1 cellular context compared by ENCODE assay signal in the genomic region with DNA sequence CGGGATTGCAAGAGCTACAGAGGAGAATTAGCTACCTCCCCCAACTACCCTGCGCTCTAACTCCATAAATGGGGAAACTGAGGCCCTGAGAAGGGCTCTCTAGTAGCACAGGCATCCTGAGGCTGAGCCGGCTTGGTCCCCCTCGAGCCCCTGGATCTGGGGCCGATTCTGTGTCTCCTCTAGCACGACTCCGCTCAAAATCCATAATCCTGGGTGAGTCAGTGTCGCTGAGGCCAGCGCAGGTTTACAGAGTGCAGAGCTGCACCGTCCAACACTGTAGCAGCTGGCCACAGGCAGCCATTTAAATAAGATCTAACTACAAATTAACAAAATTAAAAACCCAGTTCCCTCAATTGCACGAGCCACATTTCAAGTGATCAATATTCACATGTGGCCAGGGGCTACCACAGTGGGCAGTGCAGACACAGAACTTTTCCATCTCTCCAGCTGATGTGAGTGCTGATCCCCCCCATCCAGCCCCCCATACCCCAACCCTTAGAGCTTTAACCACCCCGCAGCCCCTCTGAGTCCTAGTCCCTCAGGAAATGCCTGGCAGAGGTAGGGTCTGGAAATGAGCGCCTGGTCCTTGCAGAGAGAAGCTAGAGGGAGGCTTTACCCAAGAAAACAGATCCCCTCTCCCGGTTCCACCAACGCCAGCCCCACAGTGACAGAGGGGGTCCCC.
TF ChIP-seq lines count a peak whose summit lies in the region.

No MANE protein-coding gene starts in this region.

TF ChIP-seq in GM23338, 12 proteins besides CTCF, POLR2A, EP300 and RAD21 (continued from another document):
- TF ChIP-seq, protein P1, sequence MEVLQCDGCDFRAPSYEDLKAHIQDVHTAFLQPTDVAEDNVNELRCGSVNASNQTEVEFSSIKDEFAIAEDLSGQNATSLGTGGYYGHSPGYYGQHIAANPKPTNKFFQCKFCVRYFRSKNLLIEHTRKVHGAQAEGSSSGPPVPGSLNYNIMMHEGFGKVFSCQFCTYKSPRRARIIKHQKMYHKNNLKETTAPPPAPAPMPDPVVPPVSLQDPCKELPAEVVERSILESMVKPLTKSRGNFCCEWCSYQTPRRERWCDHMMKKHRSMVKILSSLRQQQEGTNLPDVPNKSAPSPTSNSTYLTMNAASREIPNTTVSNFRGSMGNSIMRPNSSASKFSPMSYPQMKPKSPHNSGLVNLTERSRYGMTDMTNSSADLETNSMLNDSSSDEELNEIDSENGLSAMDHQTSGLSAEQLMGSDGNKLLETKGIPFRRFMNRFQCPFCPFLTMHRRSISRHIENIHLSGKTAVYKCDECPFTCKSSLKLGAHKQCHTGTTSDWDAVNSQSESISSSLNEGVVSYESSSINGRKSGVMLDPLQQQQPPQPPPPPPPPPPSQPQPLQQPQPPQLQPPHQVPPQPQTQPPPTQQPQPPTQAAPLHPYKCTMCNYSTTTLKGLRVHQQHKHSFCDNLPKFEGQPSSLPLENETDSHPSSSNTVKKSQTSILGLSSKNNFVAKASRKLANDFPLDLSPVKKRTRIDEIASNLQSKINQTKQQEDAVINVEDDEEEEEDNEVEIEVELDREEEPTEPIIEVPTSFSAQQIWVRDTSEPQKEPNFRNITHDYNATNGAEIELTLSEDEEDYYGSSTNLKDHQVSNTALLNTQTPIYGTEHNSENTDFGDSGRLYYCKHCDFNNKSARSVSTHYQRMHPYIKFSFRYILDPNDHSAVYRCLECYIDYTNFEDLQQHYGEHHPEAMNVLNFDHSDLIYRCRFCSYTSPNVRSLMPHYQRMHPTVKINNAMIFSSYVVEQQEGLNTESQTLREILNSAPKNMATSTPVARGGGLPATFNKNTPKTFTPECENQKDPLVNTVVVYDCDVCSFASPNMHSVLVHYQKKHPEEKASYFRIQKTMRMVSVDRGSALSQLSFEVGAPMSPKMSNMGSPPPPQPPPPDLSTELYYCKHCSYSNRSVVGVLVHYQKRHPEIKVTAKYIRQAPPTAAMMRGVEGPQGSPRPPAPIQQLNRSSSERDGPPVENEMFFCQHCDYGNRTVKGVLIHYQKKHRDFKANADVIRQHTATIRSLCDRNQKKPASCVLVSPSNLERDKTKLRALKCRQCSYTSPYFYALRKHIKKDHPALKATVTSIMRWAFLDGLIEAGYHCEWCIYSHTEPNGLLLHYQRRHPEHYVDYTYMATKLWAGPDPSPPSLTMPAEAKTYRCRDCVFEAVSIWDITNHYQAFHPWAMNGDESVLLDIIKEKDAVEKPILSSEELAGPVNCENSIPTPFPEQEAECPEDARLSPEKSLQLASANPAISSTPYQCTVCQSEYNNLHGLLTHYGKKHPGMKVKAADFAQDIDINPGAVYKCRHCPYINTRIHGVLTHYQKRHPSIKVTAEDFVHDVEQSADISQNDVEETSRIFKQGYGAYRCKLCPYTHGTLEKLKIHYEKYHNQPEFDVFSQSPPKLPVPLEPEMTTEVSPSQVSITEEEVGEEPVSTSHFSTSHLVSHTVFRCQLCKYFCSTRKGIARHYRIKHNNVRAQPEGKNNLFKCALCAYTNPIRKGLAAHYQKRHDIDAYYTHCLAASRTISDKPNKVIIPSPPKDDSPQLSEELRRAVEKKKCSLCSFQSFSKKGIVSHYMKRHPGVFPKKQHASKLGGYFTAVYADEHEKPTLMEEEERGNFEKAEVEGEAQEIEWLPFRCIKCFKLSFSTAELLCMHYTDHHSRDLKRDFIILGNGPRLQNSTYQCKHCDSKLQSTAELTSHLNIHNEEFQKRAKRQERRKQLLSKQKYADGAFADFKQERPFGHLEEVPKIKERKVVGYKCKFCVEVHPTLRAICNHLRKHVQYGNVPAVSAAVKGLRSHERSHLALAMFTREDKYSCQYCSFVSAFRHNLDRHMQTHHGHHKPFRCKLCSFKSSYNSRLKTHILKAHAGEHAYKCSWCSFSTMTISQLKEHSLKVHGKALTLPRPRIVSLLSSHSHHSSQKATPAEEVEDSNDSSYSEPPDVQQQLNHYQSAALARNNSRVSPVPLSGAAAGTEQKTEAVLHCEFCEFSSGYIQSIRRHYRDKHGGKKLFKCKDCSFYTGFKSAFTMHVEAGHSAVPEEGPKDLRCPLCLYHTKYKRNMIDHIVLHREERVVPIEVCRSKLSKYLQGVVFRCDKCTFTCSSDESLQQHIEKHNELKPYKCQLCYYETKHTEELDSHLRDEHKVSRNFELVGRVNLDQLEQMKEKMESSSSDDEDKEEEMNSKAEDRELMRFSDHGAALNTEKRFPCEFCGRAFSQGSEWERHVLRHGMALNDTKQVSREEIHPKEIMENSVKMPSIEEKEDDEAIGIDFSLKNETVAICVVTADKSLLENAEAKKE (CRISPR knock-in tag; IDR thresholded peaks at IDR 0.05) = no peak
- TF ChIP-seq ZNF331 (CRISPR knock-in tag; IDR thresholded peaks at IDR 0.05; ENCODE audit: low read depth) (no peak), STAT1 (IDR thresholded peaks at IDR 0.05; ENCODE audit: unreplicated experiment) (no peak), JUNB (IDR thresholded peaks at IDR 0.05; ENCODE audit: unreplicated experiment) (no peak)
